18 cellular contexts compared by ENCODE assay signal in genomic region chr10:91536101-91536500, GRCh38.
A peak's percentile ranks its signal among the peaks of the same experiment; 100 is the strongest.
DNase-seq lines count a peak whose midpoint lies in the region; ATAC-seq and TF ChIP-seq lines count a peak whose summit lies in the region.
"Had no signal": no experiment of that assay in that cellular context is flagged by ENCODE, and none has a peak within 500 bp of the region (broad histone marks: within the 10 kb centered on the region; RNA-seq: fewer than 3 reads in every experiment).

No MANE protein-coding gene starts in this region.

- H3K56ac ChIP-seq in H9 (ENCODE audit: insufficient read length, low read depth, low read length) = no peak overlapping the region

- H3T11ph ChIP-seq in H9 (ENCODE audit: low read length) = no peak overlapping the region

- TF ChIP-seq CTCF in right atrium auricular region (IDR thresholded peaks at IDR 0.05) (no peak), fibroblast of lung (conservative IDR thresholded peaks at IDR 0.05 in 1 of 2, IDR thresholded peaks at IDR 0.05 in 1 of 2; ENCODE audit: low read depth in 1 of 2, low read length in 2 of 2) (no peak), lower lobe of right lung (IDR thresholded peaks at IDR 0.05) (no peak), H9 (conservative IDR thresholded peaks at IDR 0.05) (no peak), MCF 10A (IDR thresholded peaks at IDR 0.05; ENCODE audit: unreplicated experiment) (no peak)

- peak; percentile 74 for DNase-seq in Right ventricle myocardium superior
- DNase-seq in right atrium auricular region (ENCODE audit: low spot score) = no peak
- DNase-seq in fibroblast of lung (ENCODE audit: low read depth in 2 of 2) = peak; percentile 58 to 81
- DNase-seq in lower lobe of right lung = no peak
- no peak for DNase-seq in H9
- DNase-seq in superior temporal gyrus (ENCODE audit: extremely low spot score) = no peak
- no peak for DNase-seq in MCF 10A (ENCODE audit: unreplicated experiment)
- DNase-seq in HEK293T (ENCODE audit: extremely low spot score) = no peak
- DNase-seq: activated effector memory CD4-positive, alpha-beta T cell treated with Interleukin-2 at 50 U/mL for 16 hours; amygdala; naive thymus-derived CD8-positive, alpha-beta T cell; NCI-H2081 treated with DMSO at 0.1 percent for 48 hours; NCI-H69; SW 1271 had no signal

- H2BK5ac ChIP-seq in H9 (ENCODE audit: insufficient read length, low read length) = no peak overlapping the region

- intact Hi-C loops in Right ventricle myocardium superior (cut with DNase I) = no loop called here
- intact Hi-C loops in lower lobe of right lung (cut with DNase I) = no loop called here
- intact Hi-C loops in MCF 10A (cut with micrococcal nuclease) = no loop called here

- H2BK120ac ChIP-seq in H9 (ENCODE audit: low read depth, low read length, poor library complexity, severe bottlenecking) = no peak overlapping the region

- no peaks in the 10 kb centered on the region for H3K23me2 ChIP-seq in H9 (ENCODE audit: insufficient read length, low read depth, low read length, poor library complexity, severe bottlenecking)

- no peak overlapping the region for H2BK15ac ChIP-seq in H9 (ENCODE audit: low read depth, low read length)

- peaks cover 2 to 8% (median 4%) of the 10 kb centered on the region in 3 experiments; a peak in 5 of 7 replicates for H3K36me3 Mint-ChIP-seq in H9 (ENCODE audit: insufficient read depth in 1 of 3, low read depth in 3 of 3)
- H3K36me3 Mint-ChIP-seq in MCF 10A (ENCODE audit: insufficient read depth, unreplicated experiment) = no peaks in the 10 kb centered on the region
- H3K36me3 Mint-ChIP-seq: naive thymus-derived CD8-positive, alpha-beta T cell had no signal

- H4K20me1 ChIP-seq in fibroblast of lung (ENCODE audit: control insufficient read depth, extremely low read depth, insufficient read depth, low read length) (no peaks in the 10 kb centered on the region), H9 (ENCODE audit: control insufficient read depth, insufficient read depth, insufficient read length) (no peaks in the 10 kb centered on the region)

- H3K4ac ChIP-seq in H9 (ENCODE audit: low read depth, low read length) = no peak overlapping the region

- no TSS peak for BruUV-seq in MCF 10A (replicated peaks; lab: Mats Ljungman, UMichigan)

- H3K27me3 Mint-ChIP-seq in H9 (ENCODE audit: low read depth) = peaks cover 3% of the 10 kb centered on the region
- H3K27me3 Mint-ChIP-seq in MCF 10A (ENCODE audit: insufficient read depth, unreplicated experiment) = peaks cover 19% of the 10 kb centered on the region

- H2AFZ ChIP-seq in fibroblast of lung (ENCODE audit: low read length) (no peak overlapping the region), H9 (ENCODE audit: low read length) (no peak overlapping the region)
- H2AFZ ChIP-seq: hepatocyte had no signal

- H3K4me1 ChIP-seq in right atrium auricular region = peaks cover 0 to 9% of the 10 kb centered on the region in 2 donors
- H3K4me1 ChIP-seq in fibroblast of lung (ENCODE audit: control insufficient read depth, extremely low read depth, insufficient read depth, low read length) = peaks cover 9% of the 10 kb centered on the region
- H3K4me1 ChIP-seq in lower lobe of right lung = no peaks in the 10 kb centered on the region
- H3K4me1 ChIP-seq in H9 (ENCODE audit: insufficient read depth, low read length) = no peaks in the 10 kb centered on the region
- H3K4me1 ChIP-seq: A549 had no signal

- no peaks in the 10 kb centered on the region for H3K4me1 Mint-ChIP-seq in H9
- H3K4me1 Mint-ChIP-seq in MCF 10A (ENCODE audit: insufficient read depth, unreplicated experiment) = no peaks in the 10 kb centered on the region
- H3K4me1 Mint-ChIP-seq: naive thymus-derived CD8-positive, alpha-beta T cell had no signal

- no peak overlapping the region for H2BK12ac ChIP-seq in H9 (ENCODE audit: insufficient read length, low read depth, low read length)

- H3K79me2 ChIP-seq in fibroblast of lung (ENCODE audit: control insufficient read depth, insufficient read depth, low read length) (no peaks in the 10 kb centered on the region), H9 (ENCODE audit: insufficient read depth, low read length) (no peaks in the 10 kb centered on the region)
- H3K79me2 ChIP-seq: hepatocyte had no signal

- H3K27ac Mint-ChIP-seq in H9 = no peak overlapping the region
- no peak overlapping the region for H3K27ac Mint-ChIP-seq in MCF 10A (ENCODE audit: low read depth, unreplicated experiment)
- H3K27ac Mint-ChIP-seq: naive thymus-derived CD8-positive, alpha-beta T cell had no signal

- no CpG with 5 or more reads among the region's 3 CpGs for WGBS in H9 (ENCODE audit: extremely low coverage, insufficient read length, low lambda C conversion rate)

- no peak overlapping the region for H2BK20ac ChIP-seq in H9 (ENCODE audit: low read depth, low read length, poor library complexity, severe bottlenecking)

- H3K36me3 ChIP-seq in right atrium auricular region (no peaks in the 10 kb centered on the region), fibroblast of lung (ENCODE audit: control insufficient read depth, insufficient read depth, low read length) (no peaks in the 10 kb centered on the region), lower lobe of right lung (no peaks in the 10 kb centered on the region)

- POLR2A ChIA-PET in MCF 10A (lab: Yijun Ruan, JAX) = no interaction called here
- POLR2A ChIA-PET in HEK293T (lab: Yijun Ruan, JAX) = no interaction called here

- no peak overlapping the region for H3K23ac ChIP-seq in H9 (ENCODE audit: insufficient read length, low read depth, low read length)

- H3K4me3 ChIP-seq in right atrium auricular region = no peak overlapping the region
- H3K4me3 ChIP-seq in fibroblast of lung (replicated peaks in 1 of 4; ENCODE audit: control extremely low read depth in 1 of 4, insufficient read depth in 1 of 4, low read depth in 3 of 4, low read length in 4 of 4) = no peak overlapping the region
- H3K4me3 ChIP-seq in lower lobe of right lung = no peak overlapping the region
- H3K4me3 ChIP-seq: A549, hepatocyte had no signal

- H3K27me3 ChIP-seq in right atrium auricular region (no peaks in the 10 kb centered on the region), fibroblast of lung (ENCODE audit: control insufficient read depth, insufficient read depth, low read length) (no peaks in the 10 kb centered on the region), lower lobe of right lung (ENCODE audit: low read depth) (no peaks in the 10 kb centered on the region), H9 (ENCODE audit: insufficient read depth, low read length) (no peaks in the 10 kb centered on the region)
- H3K27me3 ChIP-seq: hepatocyte had no signal

- H2AK5ac ChIP-seq in H9 (ENCODE audit: insufficient read length, low read length) = no peak overlapping the region

- H3K4me2 ChIP-seq in fibroblast of lung (ENCODE audit: extremely low read depth, insufficient read depth, low read length) (peak overlapping the region; percentile 38), H9 (ENCODE audit: insufficient read depth, insufficient read length, low read length) (no peak overlapping the region)
- H3K4me2 ChIP-seq: A549, hepatocyte had no signal

- H3K27ac ChIP-seq in right atrium auricular region (no peak overlapping the region), fibroblast of lung (ENCODE audit: insufficient read depth, low read length) (peak overlapping the region; percentile 39), lower lobe of right lung (no peak overlapping the region), H9 (ENCODE audit: insufficient read length, low read depth, low read length) (no peak overlapping the region)
- H3K27ac ChIP-seq: A549, hepatocyte, VCaP had no signal

- H3K79me1 ChIP-seq in H9 (ENCODE audit: insufficient read depth, low read depth, low read length, poor library complexity, severe bottlenecking) = no peaks in the 10 kb centered on the region

- CTCF ChIA-PET in MCF 10A (lab: Yijun Ruan, JAX) (no interaction called here), HEK293T (lab: Yijun Ruan, JAX) (no interaction called here)

- ATAC-seq in Right ventricle myocardium superior (ENCODE audit: poor library complexity) (peak; percentile 90), lower lobe of right lung (peak; percentile 39 to 75)
- ATAC-seq: A549; naive thymus-derived CD8-positive, alpha-beta T cell; Panc1 had no signal

- H3K4me3 Mint-ChIP-seq in H9 = no peak overlapping the region
- no peak overlapping the region for H3K4me3 Mint-ChIP-seq in MCF 10A (ENCODE audit: unreplicated experiment)
- H3K4me3 Mint-ChIP-seq: naive thymus-derived CD8-positive, alpha-beta T cell had no signal

- H4K8ac ChIP-seq in H9 (replicated peaks; ENCODE audit: insufficient read length, low read depth, low read length) = no peak overlapping the region

- H4K5ac ChIP-seq in H9 (ENCODE audit: insufficient read length, low read depth, low read length) = no peak overlapping the region

- no peak overlapping the region for H3K9ac ChIP-seq in fibroblast of lung (ENCODE audit: insufficient read depth, low read length)
- no peak overlapping the region for H3K9ac ChIP-seq in H9 (ENCODE audit: extremely low read depth, insufficient read length, low read length)

- H3K9me3 ChIP-seq in right atrium auricular region (no peaks in the 10 kb centered on the region), fibroblast of lung (ENCODE audit: control insufficient read depth, insufficient read depth, low read depth, low read length) (no peaks in the 10 kb centered on the region), lower lobe of right lung (no peaks in the 10 kb centered on the region), H9 (ENCODE audit: control insufficient read depth, low read depth, low read length) (peaks cover 7% of the 10 kb centered on the region)

- H3K18ac ChIP-seq in H9 (ENCODE audit: insufficient read length, low read depth, low read length) = no peak overlapping the region

- no peak overlapping the region for H4K91ac ChIP-seq in H9 (ENCODE audit: insufficient read length, low read depth, low read length)

- H3K9me3 Mint-ChIP-seq in H9 = peaks cover 9 to 18% of the 10 kb centered on the region in 2 experiments; a peak in 4 of 5 replicates
- no peaks in the 10 kb centered on the region for H3K9me3 Mint-ChIP-seq in MCF 10A (ENCODE audit: unreplicated experiment)

- H3K14ac ChIP-seq in H9 (ENCODE audit: insufficient read depth, low read length) = no peak overlapping the region

TF ChIP-seq in HEK293T, 16 proteins besides CTCF, POLR2A, EP300 and RAD21 (continues in another document):
- TF ChIP-seq FOXA1 (IDR thresholded peaks at IDR 0.05) (no peak), LEF1 (IDR thresholded peaks at IDR 0.05; ENCODE audit: borderline replicate concordance) (no peak), SUZ12 (IDR thresholded peaks at IDR 0.05) (no peak), FOXM1 (IDR thresholded peaks at IDR 0.05; ENCODE audit: borderline replicate concordance) (no peak), SP1 (IDR thresholded peaks at IDR 0.05) (no peak), ELF4 (IDR thresholded peaks at IDR 0.05) (no peak), CTBP1 (IDR thresholded peaks at IDR 0.05; ENCODE audit: borderline replicate concordance) (no peak), FOXK2 (IDR thresholded peaks at IDR 0.05) (no peak), ZNF384 (IDR thresholded peaks at IDR 0.05) (no peak), ARNT (IDR thresholded peaks at IDR 0.05) (no peak), HDGF (IDR thresholded peaks at IDR 0.05; ENCODE audit: borderline replicate concordance) (no peak), TARDBP (IDR thresholded peaks at IDR 0.05) (no peak), BHLHE40 (IDR thresholded peaks at IDR 0.05; ENCODE audit: borderline replicate concordance) (no peak), L3MBTL2 (conservative IDR thresholded peaks at IDR 0.05) (no peak)

Comparison
In these comparisons a context has a peak if more than half of its experiments do, and no peak if none do; other contexts are left out.
1. DNase-seq: peak in Right ventricle myocardium superior (single experiment) and fibroblast of lung (2 of 2); none in right atrium auricular region (single experiment), lower lobe of right lung (single experiment), H9 (single experiment), superior temporal gyrus (single experiment), MCF 10A (single experiment) and HEK293T (single experiment).